1 cellular context compared by ENCODE assay signal in genomic region chr19:49363265-49364082, GRCh38.
TF ChIP-seq lines count a peak whose summit lies in the region.

TSS of gene DKKL1 (plus strand) at chr19:49363877. CDS start at chr19:49363999, 122 bp downstream.

TF ChIP-seq in H1, 55 proteins besides CTCF, POLR2A, EP300 and RAD21:
- TF ChIP-seq USF2 (IDR thresholded peaks at IDR 0.05; ENCODE audit: low read length) (no peak), SAP30 (IDR thresholded peaks at IDR 0.05; ENCODE audit: insufficient read depth, insufficient replicate concordance, low read length) (no peak), POLR2AphosphoS5 (IDR thresholded peaks at IDR 0.05; ENCODE audit: low read depth, low read length) (0 out of 2 replicates have a peak, but pooled peaks have one; percentile 24), SRF (IDR thresholded peaks at IDR 0.05; ENCODE audit: low read depth, low read length) (no peak), SP4 (IDR thresholded peaks at IDR 0.05; ENCODE audit: low read length) (peak; percentile 90), CHD1 (IDR thresholded peaks at IDR 0.05; ENCODE audit: low read depth, low read length) (no peak), MAX (IDR thresholded peaks at IDR 0.05) (peak; percentile 68), CBX8 (IDR thresholded peaks at IDR 0.05; ENCODE audit: borderline replicate concordance, low read depth, low read length) (no peak), SUZ12 (IDR thresholded peaks at IDR 0.05; ENCODE audit: low read length) (no peak), TAF7 (optimal IDR thresholded peaks at IDR 0.05; ENCODE audit: borderline replicate concordance, low read depth, low read length) (no peak), TBP (IDR thresholded peaks at IDR 0.05; ENCODE audit: low read depth, low read length) (peak; percentile 26), SP1 (IDR thresholded peaks at IDR 0.05; ENCODE audit: low read depth, low read length) (peak; percentile 84), MAFK (IDR thresholded peaks at IDR 0.05; ENCODE audit: low read depth, low read length) (no peak), RXRA (IDR thresholded peaks at IDR 0.05; ENCODE audit: insufficient read depth, low read depth, low read length) (no peak), CREB1 (IDR thresholded peaks at IDR 0.05) (peak; percentile 74), ASH2L (IDR thresholded peaks at IDR 0.05; ENCODE audit: low read length) (no peak), SIN3A (conservative IDR thresholded peaks at IDR 0.05 in 1 of 2, IDR thresholded peaks at IDR 0.05 in 1 of 2; ENCODE audit: low read depth in 1 of 2, low read length in 2 of 2) (peak in 1 of 2 experiments; percentile 79; a peak in 2 of 4 replicates), ATF3 (IDR thresholded peaks at IDR 0.05; ENCODE audit: insufficient read depth, low read depth, low read length) (no peak), JUND (IDR thresholded peaks at IDR 0.05; ENCODE audit: low read length) (0 out of 2 replicates have a peak, but pooled peaks have one; percentile 35), BRCA1 (IDR thresholded peaks at IDR 0.05; ENCODE audit: low read depth, low read length) (no peak), YY1 (IDR thresholded peaks at IDR 0.05; ENCODE audit: low read depth, low read length) (no peak), RFX5 (IDR thresholded peaks at IDR 0.05; ENCODE audit: borderline replicate concordance, low read depth, low read length) (no peak), EGR1 (IDR thresholded peaks at IDR 0.05; ENCODE audit: borderline replicate concordance, low read depth, low read length) (peak; percentile 61), CHD2 (IDR thresholded peaks at IDR 0.05; ENCODE audit: low read length) (no peak), E2F6 (IDR thresholded peaks at IDR 0.05) (peak; percentile 41; the same call in 1 of the 2 replicates), RNF2 (IDR thresholded peaks at IDR 0.05; ENCODE audit: borderline replicate concordance, low read depth, low read length, missing control alignments, poor library complexity, severe bottlenecking) (no peak), SP2 (IDR thresholded peaks at IDR 0.05; ENCODE audit: low read length) (no peak), RBBP5 (IDR thresholded peaks at IDR 0.05; ENCODE audit: borderline replicate concordance, low read depth, low read length) (0 out of 2 replicates have a peak, but pooled peaks have one; percentile 38), SIX5 (IDR thresholded peaks at IDR 0.05; ENCODE audit: low read depth, low read length) (no peak), TAF1 (IDR thresholded peaks at IDR 0.05; ENCODE audit: low read depth, low read length) (peak; percentile 54; the same call in 1 of the 2 replicates), ATF2 (IDR thresholded peaks at IDR 0.05; ENCODE audit: low read length) (no peak), KDM1A (IDR thresholded peaks at IDR 0.05; ENCODE audit: borderline replicate concordance, low read length) (0 out of 2 replicates have a peak, but pooled peaks have one; percentile 54), NANOG (IDR thresholded peaks at IDR 0.05; ENCODE audit: insufficient read depth, low read depth, low read length, poor library complexity, severe bottlenecking) (no peak), GABPA (IDR thresholded peaks at IDR 0.05; ENCODE audit: borderline replicate concordance, insufficient read depth, low read length) (no peak), KDM5A (IDR thresholded peaks at IDR 0.05; ENCODE audit: low read length) (no peak)
TF ChIP-seq in H1: peak in this region for 13.
